Comparison of ENCODE assay signal across 10 cellular contexts in genomic region chr3:45544719-45545296, GRCh38. TPM values are rescaled to one million over a fixed set of nuclear protein-coding genes. Genes with fewer than 3 reads are reported as not detected.
DNase-seq lines count a peak whose midpoint lies in the region; ATAC-seq and TF ChIP-seq lines count a peak whose summit lies in the region.
"Had no signal": no experiment of that assay in that cellular context is flagged by ENCODE, and none has a peak within 500 bp of the region (broad histone marks: within the 10 kb centered on the region; RNA-seq: fewer than 3 reads in every experiment).

No MANE protein-coding gene starts in this region.

- H3K27ac Mint-ChIP-seq in brain: peak overlapping the region in 4 of 5 experiments; percentile 25 to 55 (median 40)

- no peaks in the 10 kb centered on the region for H3K9me3 ChIP-seq in right cardiac atrium (ENCODE audit: control insufficient read depth, low read length)
- no peaks in the 10 kb centered on the region for H3K9me3 ChIP-seq in testis

- peak overlapping the region; percentile 5; the same call in 1 of the 2 replicates for H3K27ac ChIP-seq in HL-60 (replicated peaks)
- H3K27ac ChIP-seq in right cardiac atrium (ENCODE audit: low read length): peak overlapping the region; percentile 60
- no peak overlapping the region for H3K27ac ChIP-seq in testis

- no peaks in the 10 kb centered on the region for H3K27me3 Mint-ChIP-seq in brain

- no peak for TF ChIP-seq POLR2A in testis (IDR thresholded peaks at IDR 0.05)

- H3K4me1 ChIP-seq in right cardiac atrium (ENCODE audit: control insufficient read depth, insufficient read depth, low read length) (peaks cover 8% of the 10 kb centered on the region), testis (no peaks in the 10 kb centered on the region)

- 81% methylated on average over 8 of the region's 8 CpGs for WGBS in right cardiac atrium
- WGBS in testis, 2 donors: 91% methylated on average over 8 of the region's 8 CpGs

- H3K27me3 ChIP-seq in HL-60 (ENCODE audit: insufficient read depth, poor library complexity, severe bottlenecking) (no peaks in the 10 kb centered on the region), right cardiac atrium (ENCODE audit: control insufficient read depth, insufficient read depth) (no peaks in the 10 kb centered on the region), testis (no peaks in the 10 kb centered on the region)

- no peaks in the 10 kb centered on the region for H3K36me3 ChIP-seq in testis (ENCODE audit: low read depth, missing control alignments)

- H3K4me1 Mint-ChIP-seq in brain: peaks cover 41% of the 10 kb centered on the region

- H3K9me3 Mint-ChIP-seq in brain: no peaks in the 10 kb centered on the region

- intact Hi-C loops in right cardiac atrium (cut with DNase I): no loop called here
- intact Hi-C loops in testis (cut with DNase I; ENCODE audit: low total_unique reads): no loop called here

- no peak overlapping the region for H3K4me3 ChIP-seq in HL-60 (replicated peaks; ENCODE audit: insufficient read depth, low read length)
- no peak overlapping the region for H3K4me3 ChIP-seq in right cardiac atrium (ENCODE audit: low read length)
- H3K4me3 ChIP-seq in testis: no peak overlapping the region

- no peak for DNase-seq in HL-60 (ENCODE audit: low read depth in 1 of 2, low spot score in 1 of 2)
- no peak for DNase-seq in right cardiac atrium
- DNase-seq in superior temporal gyrus (ENCODE audit: extremely low spot score): peak; percentile 33
- no peak for DNase-seq in activated CD8-positive, alpha-beta memory T cell treated with anti-CD3 and anti-CD28 coated beads for 24 hours
- DNase-seq in testis: no peak
- DNase-seq in activated effector memory CD4-positive, alpha-beta T cell treated with anti-CD3 and anti-CD28 coated beads, Interleukin-2, amount 50 U/mL, for 16 hours: no peak
- DNase-seq: activated CD8-positive, alpha-beta memory T cell treated with anti-CD3 and anti-CD28 coated beads, Interleukin-2, amount 50 U/mL, for 4 hours; NCI-H2029; T1000 had no signal

- no peak overlapping the region for H3K4me3 Mint-ChIP-seq in brain

- TF ChIP-seq CTCF in HL-60 (IDR thresholded peaks at IDR 0.05; ENCODE audit: insufficient read depth, low read length) (no peak), brain (conservative IDR thresholded peaks at IDR 0.05) (no peak), testis (IDR thresholded peaks at IDR 0.05) (no peak)

- peak; percentile 18 to 41 for ATAC-seq in right cardiac atrium

- peaks cover 16% of the 10 kb centered on the region for H3K36me3 Mint-ChIP-seq in brain

RNA-seq across cellular contexts. Expression of gene LIMD1, which starts 49.7 kb away (rescaled TPM):
- polyA plus RNA-seq in brain (ENCODE audit: insufficient read depth, low read depth, low replicate concordance): 1.3 TPM
- 10 to 100 TPM; 18.6 to 25.4 (median 22.2) TPM for total RNA-seq in right cardiac atrium
- 8.7 TPM for polyA plus RNA-seq in right cardiac atrium
- 10 to 100 TPM; 22.9 to 38.4 TPM for total RNA-seq in testis
- polyA plus RNA-seq in testis (ENCODE audit: insufficient read depth, low read depth, low replicate concordance): 9.7 TPM

Comparison
In these comparisons a context has a peak if more than half of its experiments do, and no peak if none do; other contexts are left out.
1. H3K27ac ChIP-seq: peak in HL-60 (single experiment) and right cardiac atrium (single experiment); none in testis (0 of 2).